8 cellular contexts compared by ENCODE assay signal in the genomic region with DNA sequence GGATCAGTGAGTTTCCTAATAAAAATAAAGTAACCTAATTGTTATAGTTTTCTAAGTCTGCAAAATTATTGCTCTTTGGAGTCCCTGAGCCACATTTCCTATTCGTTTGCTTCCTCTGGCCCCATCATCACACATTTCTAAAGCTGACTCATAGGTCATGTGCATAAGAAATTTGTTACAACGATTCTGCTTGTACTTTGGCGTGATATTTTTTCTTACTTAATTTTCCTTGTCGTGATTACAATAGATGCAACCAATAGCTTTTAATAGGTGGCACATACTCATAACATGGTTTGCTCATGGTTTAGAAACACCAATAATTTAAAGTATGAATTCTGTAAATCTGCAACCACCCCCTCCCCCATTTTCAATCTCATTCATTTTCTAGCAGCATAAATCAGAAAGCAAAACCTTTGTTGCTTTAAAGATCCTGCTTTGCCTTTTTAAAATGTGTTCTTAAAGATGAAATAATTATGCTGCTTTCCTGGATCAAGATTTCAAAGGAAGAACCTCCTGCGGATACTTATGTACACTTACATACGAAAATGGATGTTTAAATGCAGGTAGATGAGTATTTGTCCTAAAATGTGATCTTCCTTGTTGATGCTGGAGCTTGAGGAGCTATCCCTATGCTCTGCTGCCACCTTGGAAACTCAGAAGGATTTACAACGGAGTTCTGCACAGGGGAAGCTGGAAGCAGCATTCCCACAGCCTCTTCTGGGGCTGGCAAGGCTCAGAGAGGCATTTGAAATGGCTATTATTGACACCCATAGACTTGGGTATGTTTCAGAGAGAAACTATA.
DNase-seq lines count a peak whose midpoint lies in the region.

No MANE protein-coding gene starts in this region.

- DNase-seq in NCI-H1092 treated with DMSO at 0.1 percent for 48 hours (lab: John Stamatoyannopoulos, UW) = peak; percentile 31
- DNase-seq in NCI-H1092 (lab: John Stamatoyannopoulos, UW) = no peak
- DNase-seq in amniotic epithelial cell (ENCODE audit: low read depth) = peak; percentile 92
- peak; percentile 56 for DNase-seq in hepatic stellate cell (ENCODE audit: low spot score)
- peak; percentile 81 for DNase-seq in retina
- DNase-seq in GM19238 (ENCODE audit: insufficient read length, low spot score) = no peak
- DNase-seq in activated gamma-delta T cell (lab: John Stamatoyannopoulos, UW) = no peak
- DNase-seq in KG1 (lab: John Stamatoyannopoulos, UW) = no peak

Comparison
In these comparisons a context has a peak if more than half of its experiments do, and no peak if none do; other contexts are left out.
1. DNase-seq: peak in NCI-H1092 treated with DMSO at 0.1 percent for 48 hours (single experiment), amniotic epithelial cell (single experiment), hepatic stellate cell (single experiment) and retina (single experiment); none in NCI-H1092 (single experiment), GM19238 (single experiment), activated gamma-delta T cell (single experiment) and KG1 (single experiment).